In genomic region chrX:40090050-40090804, GRCh38 we compare ENCODE assay signal across 8 cellular contexts. TPM values are rescaled to one million over a fixed set of nuclear protein-coding genes. Genes with fewer than 3 reads are reported as not detected.
DNase-seq lines count a peak whose midpoint lies in the region; ATAC-seq and TF ChIP-seq lines count a peak whose summit lies in the region.

No MANE protein-coding gene starts in this region.

- peak overlapping the region; percentile 56 for H3K27ac ChIP-seq in left ventricle myocardium inferior (replicated peaks)

- H3K9me3 ChIP-seq in ES-I3 (ENCODE audit: control insufficient read depth, insufficient read depth, low read length) (no peaks in the 10 kb centered on the region), left ventricle myocardium inferior (replicated peaks) (no peaks in the 10 kb centered on the region)

- peak overlapping the region; percentile 65 for H3K4me3 Mint-ChIP-seq in activated B cell treated with CpG ODN at 0.5 μM for 24 hours

- DNase-seq in activated B cell treated with CpG ODN at 0.5 μM for 24 hours (no peak), left ventricle myocardium inferior (peak; percentile 35), retina (peak; percentile 40), SW 1271 (lab: John Stamatoyannopoulos, UW) (no peak), superior temporal gyrus (ENCODE audit: extremely low spot score) (no peak), putamen (ENCODE audit: low spot score) (no peak)

- TF ChIP-seq CTCF in activated B cell treated with CpG ODN at 0.5 μM for 24 hours (IDR thresholded peaks at IDR 0.05) (no peak), left ventricle myocardium inferior (IDR thresholded peaks at IDR 0.05; ENCODE audit: borderline replicate concordance) (no peak)

- H3K4me1 ChIP-seq in ES-I3 (ENCODE audit: insufficient read depth, low read length) (peaks cover 49% of the 10 kb centered on the region), left ventricle myocardium inferior (peaks cover 60% of the 10 kb centered on the region)

- no peaks in the 10 kb centered on the region for H3K9me3 Mint-ChIP-seq in activated B cell treated with CpG ODN at 0.5 μM for 24 hours

- no peaks in the 10 kb centered on the region for H3K27me3 Mint-ChIP-seq in activated B cell treated with CpG ODN at 0.5 μM for 24 hours

- H3K4me3 ChIP-seq in left ventricle myocardium inferior = peak overlapping the region; percentile 63

- no peaks in the 10 kb centered on the region for H3K36me3 ChIP-seq in ES-I3 (ENCODE audit: insufficient read depth, low read length)
- no peaks in the 10 kb centered on the region for H3K36me3 ChIP-seq in left ventricle myocardium inferior

- CTCF ChIA-PET in activated B cell treated with CpG ODN at 0.5 μM for 24 hours (lab: Charles Lee) = no interaction called here

- H3K9ac ChIP-seq in ES-I3 (ENCODE audit: low read depth, low read length) = peak overlapping the region; percentile 59

- peaks cover 12% of the 10 kb centered on the region for H3K36me3 Mint-ChIP-seq in activated B cell treated with CpG ODN at 0.5 μM for 24 hours (ENCODE audit: low read depth)

- ATAC-seq in activated B cell treated with CpG ODN at 0.5 μM for 24 hours (ENCODE audit: low read depth) (peak; percentile 18), HG03039 (IDR thresholded peaks at IDR 0.05; ENCODE audit: unreplicated experiment) (no peak)

- H3K4me1 Mint-ChIP-seq in activated B cell treated with CpG ODN at 0.5 μM for 24 hours = peaks cover 65% of the 10 kb centered on the region

- POLR2A ChIA-PET in activated B cell treated with CpG ODN at 0.5 μM for 24 hours (lab: Charles Lee) = interaction anchor here (0.7 to 1.4 kb wide), 3 partner anchors 8 to 64 kb away, joined by 3 to 5 read pairs (median 3); partner anchors contain the start of gene BCOR

- intact Hi-C loops in activated B cell treated with CpG ODN at 0.5 μM for 24 hours (cut with micrococcal nuclease) (loop anchor here (10.0 kb wide), 1 partner anchor 1285 kb away; the partner anchor contains the start of gene MID1IP1), left ventricle myocardium inferior (cut with micrococcal nuclease) (loop anchor here (10.0 kb wide), 1 partner anchor 55 kb away; no protein-coding TSS in a partner anchor)

- H3K27ac Mint-ChIP-seq in activated B cell treated with CpG ODN at 0.5 μM for 24 hours = no peak overlapping the region

- H3K27me3 ChIP-seq in left ventricle myocardium inferior (ENCODE audit: low read depth) = no peaks in the 10 kb centered on the region

RNA-seq across cellular contexts. Expression of gene BCOR, which starts 7.5 kb away (rescaled TPM):
- 59.3 and 60.4 TPM in 2 replicates for total RNA-seq in activated B cell treated with CpG ODN at 0.5 μM for 24 hours
- 15.1 TPM for total RNA-seq in left ventricle myocardium inferior

Comparison
In these comparisons a context has a peak if more than half of its experiments do, and no peak if none do; other contexts are left out.
1. DNase-seq: peak in left ventricle myocardium inferior (single experiment) and retina (single experiment); none in activated B cell treated with CpG ODN at 0.5 μM for 24 hours (single experiment), SW 1271 (0 of 2), superior temporal gyrus (single experiment) and putamen (single experiment).